In the genomic region with DNA sequence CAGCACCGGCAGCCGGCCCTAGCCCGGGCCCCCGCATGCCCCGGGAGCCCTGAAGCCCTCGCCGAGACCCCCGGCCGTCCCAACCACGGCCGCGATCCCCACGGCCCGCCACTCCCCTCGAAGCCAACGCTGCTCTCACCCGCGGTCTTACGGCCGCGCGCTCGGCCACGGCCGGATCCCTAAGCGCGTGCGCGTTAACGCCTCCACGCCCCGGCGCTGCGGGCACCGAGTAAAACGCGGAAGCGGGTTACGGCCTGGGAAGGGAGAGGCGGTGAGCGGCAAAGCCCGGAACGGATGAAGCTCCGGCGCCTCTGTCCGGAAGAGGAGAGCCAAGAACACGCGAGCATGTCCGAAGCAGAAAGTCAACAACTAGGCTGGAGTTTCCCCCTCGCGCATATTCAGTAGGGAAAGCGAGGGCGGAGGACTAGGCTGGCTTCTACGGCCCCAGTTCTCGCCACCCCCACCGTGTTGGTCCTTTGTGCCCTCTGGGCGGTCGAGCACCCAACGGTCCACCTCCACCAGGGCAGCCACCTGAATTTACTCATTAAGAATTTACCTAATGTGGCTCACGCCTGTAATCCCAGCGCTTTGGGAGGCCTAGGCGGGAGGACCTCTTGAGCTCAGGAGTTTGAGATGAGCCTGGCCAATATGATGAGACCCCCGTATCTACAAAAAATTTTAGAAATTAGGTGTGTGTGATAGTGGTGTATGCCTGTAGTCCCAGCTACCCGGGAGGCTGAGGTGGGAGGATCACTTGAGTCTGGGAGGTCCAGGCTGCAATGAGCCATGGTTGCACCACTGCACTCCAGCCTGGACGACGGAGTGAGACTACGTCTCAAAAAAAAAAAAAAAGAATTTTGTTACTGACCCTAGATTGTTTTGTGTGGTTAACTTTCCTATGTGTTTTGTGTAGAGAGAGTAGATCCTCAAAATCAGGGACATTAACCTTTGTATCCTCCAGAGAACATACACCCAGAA, we compare ENCODE assay signal across 7 cellular contexts. TPM values are rescaled to one million over a fixed set of nuclear protein-coding genes. Genes with fewer than 3 reads are reported as not detected.
DNase-seq lines count a peak whose midpoint lies in the region; ATAC-seq and TF ChIP-seq lines count a peak whose summit lies in the region.

Gene KANSL3 (minus strand): TSS at position 169 of the 978 bp plus-strand sequence. CDS start 1,177 bp downstream, outside the sequence.

- peaks cover 44% of the 10 kb centered on the region for H3K79me2 ChIP-seq in hepatocyte

- H3K9me2 ChIP-seq in hepatocyte (replicated peaks; ENCODE audit: insufficient read depth): no peaks in the 10 kb centered on the region

- 11% methylated on average over 53 of the region's 67 CpGs for WGBS in hepatocyte (ENCODE audit: low lambda C conversion rate, missing lambda C conversion rate)

- TF ChIP-seq CTCF in hepatocyte (IDR thresholded peaks at IDR 0.05; ENCODE audit: poor library complexity): no peak

- peak within 1 kb of the TSS; percentile 92 for H3K4me3 ChIP-seq in hepatocyte

- DNase-seq in NCI-H2081 (lab: John Stamatoyannopoulos, UW) (peak; percentile 90), T1000 (lab: John Stamatoyannopoulos, UW) (peak; percentile 85), astrocyte of the hippocampus (ENCODE audit: low read depth, low spot score) (peak; percentile 98), hepatocyte (ENCODE audit: low spot score) (peak; percentile 97), retina (peak; percentile 99)

- H2AFZ ChIP-seq in hepatocyte: peak within 1 kb of the TSS; percentile 98

- ATAC-seq in GM18505 (IDR thresholded peaks at IDR 0.05; ENCODE audit: unreplicated experiment): peak; percentile 82
- ATAC-seq in HG02973 (IDR thresholded peaks at IDR 0.05; ENCODE audit: unreplicated experiment): peak; percentile 70

- TF ChIP-seq POLR2A in GM18505 (IDR thresholded peaks at IDR 0.05; ENCODE audit: borderline replicate concordance, extremely low read depth, insufficient read depth, insufficient read length): peak; percentile 94

- H3K9me3 ChIP-seq in hepatocyte (ENCODE audit: low read depth): no peaks in the 10 kb centered on the region

- no peaks in the 10 kb centered on the region for H3K36me3 ChIP-seq in hepatocyte (replicated peaks; ENCODE audit: insufficient read depth, low read depth)

- H3K27ac ChIP-seq in hepatocyte: peak within 1 kb of the TSS; percentile 98

- H4K20me1 ChIP-seq in hepatocyte (ENCODE audit: insufficient read depth, poor library complexity, severe bottlenecking): peaks cover 13% of the 10 kb centered on the region

- H3K27me3 ChIP-seq in hepatocyte: no peaks in the 10 kb centered on the region

- H3K4me2 ChIP-seq in hepatocyte: peak within 1 kb of the TSS; percentile 87

- H3K4me1 ChIP-seq in hepatocyte (ENCODE audit: insufficient read depth): peaks cover 13% of the 10 kb centered on the region

RNA-seq across cellular contexts. Expression of gene KANSL3, which starts in this region (rescaled TPM):
- 26.7 and 27.7 TPM in 2 replicates for total RNA-seq in hepatocyte
- polyA plus RNA-seq in hepatocyte: 18.4 and 20.4 TPM in 2 replicates

Comparison
In these comparisons a context has a peak if more than half of its experiments do, and no peak if none do; other contexts are left out.
1. Peak in every context shown above with its lines: DNase-seq, ATAC-seq, H3K4me3 ChIP-seq and H3K27ac ChIP-seq.